ENCODE assay signal across 1 cellular context in genomic region chr1:235073968-235074334, GRCh38.
TF ChIP-seq lines count a peak whose summit lies in the region.

No MANE protein-coding gene starts in this region.

TF ChIP-seq in GM12878, 131 proteins besides CTCF, POLR2A, EP300 and RAD21 (continued from another document):
- TF ChIP-seq, protein P1, sequence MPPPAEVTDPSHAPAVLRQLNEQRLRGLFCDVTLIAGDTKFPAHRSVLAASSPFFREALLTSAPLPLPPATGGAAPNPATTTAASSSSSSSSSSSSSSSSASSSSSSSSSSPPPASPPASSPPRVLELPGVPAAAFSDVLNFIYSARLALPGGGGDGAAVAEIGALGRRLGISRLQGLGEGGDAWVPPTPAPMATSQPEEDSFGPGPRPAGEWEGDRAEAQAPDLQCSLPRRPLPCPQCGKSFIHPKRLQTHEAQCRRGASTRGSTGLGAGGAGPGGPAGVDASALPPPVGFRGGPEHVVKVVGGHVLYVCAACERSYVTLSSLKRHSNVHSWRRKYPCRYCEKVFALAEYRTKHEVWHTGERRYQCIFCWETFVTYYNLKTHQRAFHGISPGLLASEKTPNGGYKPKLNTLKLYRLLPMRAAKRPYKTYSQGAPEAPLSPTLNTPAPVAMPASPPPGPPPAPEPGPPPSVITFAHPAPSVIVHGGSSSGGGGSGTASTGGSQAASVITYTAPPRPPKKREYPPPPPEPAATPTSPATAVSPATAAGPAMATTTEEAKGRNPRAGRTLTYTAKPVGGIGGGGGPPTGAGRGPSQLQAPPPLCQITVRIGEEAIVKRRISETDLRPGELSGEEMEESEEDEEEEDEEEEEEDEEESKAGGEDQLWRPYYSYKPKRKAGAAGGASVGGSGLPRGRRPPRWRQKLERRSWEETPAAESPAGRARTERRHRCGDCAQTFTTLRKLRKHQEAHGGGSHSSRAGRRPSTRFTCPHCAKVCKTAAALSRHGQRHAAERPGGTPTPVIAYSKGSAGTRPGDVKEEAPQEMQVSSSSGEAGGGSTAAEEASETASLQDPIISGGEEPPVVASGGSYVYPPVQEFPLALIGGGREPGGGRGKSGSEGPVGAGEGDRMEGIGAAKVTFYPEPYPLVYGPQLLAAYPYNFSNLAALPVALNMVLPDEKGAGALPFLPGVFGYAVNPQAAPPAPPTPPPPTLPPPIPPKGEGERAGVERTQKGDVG (CRISPR knock-in tag; IDR thresholded peaks at IDR 0.05): no peak; the same call in 1 of the 2 replicates
- TF ChIP-seq NBN (IDR thresholded peaks at IDR 0.05): no peak
- no peak for TF ChIP-seq SUPT20H (IDR thresholded peaks at IDR 0.05; ENCODE audit: borderline replicate concordance, control insufficient read depth, low read depth, low read length)
- no peak for TF ChIP-seq ZNF207 (IDR thresholded peaks at IDR 0.05; ENCODE audit: borderline replicate concordance)
- no peak for TF ChIP-seq ZBTB11 (CRISPR knock-in tag; IDR thresholded peaks at IDR 0.05)
- TF ChIP-seq, protein P2, sequence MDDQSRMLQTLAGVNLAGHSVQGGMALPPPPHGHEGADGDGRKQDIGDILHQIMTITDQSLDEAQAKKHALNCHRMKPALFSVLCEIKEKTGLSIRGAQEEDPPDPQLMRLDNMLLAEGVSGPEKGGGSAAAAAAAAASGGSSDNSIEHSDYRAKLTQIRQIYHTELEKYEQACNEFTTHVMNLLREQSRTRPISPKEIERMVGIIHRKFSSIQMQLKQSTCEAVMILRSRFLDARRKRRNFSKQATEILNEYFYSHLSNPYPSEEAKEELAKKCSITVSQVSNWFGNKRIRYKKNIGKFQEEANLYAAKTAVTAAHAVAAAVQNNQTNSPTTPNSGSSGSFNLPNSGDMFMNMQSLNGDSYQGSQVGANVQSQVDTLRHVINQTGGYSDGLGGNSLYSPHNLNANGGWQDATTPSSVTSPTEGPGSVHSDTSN (IDR thresholded peaks at IDR 0.05; ENCODE audit: insufficient replicate concordance, low read depth, low read length): no peak
- TF ChIP-seq ETV6 (conservative IDR thresholded peaks at IDR 0.05 in 1 of 2, IDR thresholded peaks at IDR 0.05 in 1 of 2; ENCODE audit: borderline replicate concordance in 1 of 2, low read depth in 1 of 2): no peak
- TF ChIP-seq FOS (IDR thresholded peaks at IDR 0.05; ENCODE audit: borderline replicate concordance, extremely low read depth, insufficient read length): no peak
- TF ChIP-seq, protein P3, sequence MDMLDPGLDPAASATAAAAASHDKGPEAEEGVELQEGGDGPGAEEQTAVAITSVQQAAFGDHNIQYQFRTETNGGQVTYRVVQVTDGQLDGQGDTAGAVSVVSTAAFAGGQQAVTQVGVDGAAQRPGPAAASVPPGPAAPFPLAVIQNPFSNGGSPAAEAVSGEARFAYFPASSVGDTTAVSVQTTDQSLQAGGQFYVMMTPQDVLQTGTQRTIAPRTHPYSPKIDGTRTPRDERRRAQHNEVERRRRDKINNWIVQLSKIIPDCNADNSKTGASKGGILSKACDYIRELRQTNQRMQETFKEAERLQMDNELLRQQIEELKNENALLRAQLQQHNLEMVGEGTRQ (IDR thresholded peaks at IDR 0.05; ENCODE audit: borderline replicate concordance, low read depth, low read length): no peak
- peak; percentile 39; the same call in 1 of the 2 replicates for TF ChIP-seq HDGF (IDR thresholded peaks at IDR 0.05)
- TF ChIP-seq LARP7 (IDR thresholded peaks at IDR 0.05): 0 out of 2 replicates have a peak, but pooled peaks have one; percentile 16
- no peak for TF ChIP-seq RUNX3 (IDR thresholded peaks at IDR 0.05; ENCODE audit: low read length)
- no peak for TF ChIP-seq CHD1 (IDR thresholded peaks at IDR 0.05; ENCODE audit: low read depth, low read length)
- peak; percentile 95 for TF ChIP-seq BMI1 (IDR thresholded peaks at IDR 0.05; ENCODE audit: borderline replicate concordance)
- TF ChIP-seq NFIC (IDR thresholded peaks at IDR 0.05; ENCODE audit: low read depth, low read length): no peak
- no peak for TF ChIP-seq E2F8 (IDR thresholded peaks at IDR 0.05; ENCODE audit: low read depth, partially characterized antibody)
- no peak for TF ChIP-seq BRCA1 (IDR thresholded peaks at IDR 0.05; ENCODE audit: low read depth, low read length)
- no peak for TF ChIP-seq NR2C1 (IDR thresholded peaks at IDR 0.05)
- TF ChIP-seq HDAC2 (IDR thresholded peaks at IDR 0.05): no peak
- TF ChIP-seq RAD51 (IDR thresholded peaks at IDR 0.05): no peak
- TF ChIP-seq CUX1 (IDR thresholded peaks at IDR 0.05; ENCODE audit: insufficient replicate concordance, low read depth, low read length): no peak
- TF ChIP-seq KLF5 (IDR thresholded peaks at IDR 0.05; ENCODE audit: partially characterized antibody): no peak
- TF ChIP-seq SP1 (IDR thresholded peaks at IDR 0.05; ENCODE audit: low read depth, low read length): no peak
